In the genomic region with DNA sequence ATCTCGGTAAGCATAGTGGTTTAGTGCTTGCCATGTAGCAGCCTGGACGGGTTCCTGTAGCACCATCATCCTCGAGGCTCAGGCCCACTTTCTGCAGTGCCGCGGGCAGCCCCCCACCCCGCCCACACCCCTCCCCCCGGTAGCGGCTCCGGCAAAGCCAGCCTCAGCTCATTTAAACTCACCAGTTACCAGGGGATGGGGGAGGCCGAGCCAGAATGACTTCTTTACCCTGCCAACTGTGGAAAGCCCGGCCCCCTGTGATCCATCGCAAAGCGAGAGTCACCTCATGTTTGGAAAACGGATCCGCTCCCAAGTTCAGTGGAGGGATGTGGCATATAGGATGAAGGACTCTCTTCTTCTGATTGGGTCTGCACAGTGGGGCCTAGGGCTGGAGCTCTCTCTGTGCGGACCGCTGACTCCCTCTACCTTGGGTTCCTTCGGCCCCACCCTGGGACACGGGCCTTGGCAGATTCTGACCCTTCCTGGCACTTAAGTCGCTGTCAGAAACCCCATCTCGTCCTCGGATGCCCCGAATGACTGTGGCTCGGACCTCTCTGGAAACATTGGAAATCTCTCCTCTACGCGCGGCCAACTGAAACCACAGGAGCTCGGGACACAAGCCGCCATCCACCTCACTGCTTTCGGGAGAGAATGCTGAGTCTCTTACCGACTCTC, we compare ENCODE assay signal across 22 cellular contexts.
"Had no signal": no experiment of that assay in that cellular context is flagged by ENCODE, and none has a peak within 500 bp of the region (broad histone marks: within the 10 kb centered on the region; RNA-seq: fewer than 3 reads in every experiment).

No MANE protein-coding gene starts in this region.

- H3K27ac ChIP-seq: colonic mucosa, epithelial cell of prostate, esophagus squamous epithelium, gastrocnemius medialis, hepatocyte, left lung had no signal

- H3K9me3 ChIP-seq: colonic mucosa, gastrocnemius medialis had no signal

- DNase-seq: colonic mucosa; cortex of kidney; effector CD8-positive, alpha-beta T cell; effector memory CD8-positive, alpha-beta T cell; endodermal cell; erythroblast; esophagus squamous epithelium; foreskin fibroblast; foreskin melanocyte; gastrocnemius medialis; glutamatergic neuron; head of caudate nucleus; left cardiac atrium; left ventricle myocardium superior; mammary epithelial cell; mesendoderm; midbrain had no signal

- H3K27me3 ChIP-seq: colonic mucosa, gastrocnemius medialis, hepatocyte had no signal

- H3K4me1 ChIP-seq: colonic mucosa, esophagus squamous epithelium, gastrocnemius medialis, left lung had no signal

- H3K4me3 ChIP-seq: colonic mucosa, esophagus squamous epithelium, gastrocnemius medialis, hepatocyte, left lung, lung had no signal

- H3K36me3 ChIP-seq: colonic mucosa, esophagus squamous epithelium, gastrocnemius medialis, left lung had no signal

- ATAC-seq: effector memory CD8-positive, alpha-beta T cell; esophagus mucosa; gastrocnemius medialis; left cardiac atrium; left lung; left ventricle myocardium superior had no signal
